7 cellular contexts compared by ENCODE assay signal in genomic region chr3:184240384-184241140, GRCh38. TPM values are rescaled to one million over a fixed set of nuclear protein-coding genes. Genes with fewer than 3 reads are reported as not detected.
DNase-seq lines count a peak whose midpoint lies in the region; ATAC-seq and TF ChIP-seq lines count a peak whose summit lies in the region.
"Had no signal": no experiment of that assay in that cellular context is flagged by ENCODE, and none has a peak within 500 bp of the region (broad histone marks: within the 10 kb centered on the region; RNA-seq: fewer than 3 reads in every experiment).

No MANE protein-coding gene starts in this region.

- peaks cover 3% of the 10 kb centered on the region for H3K27me3 Mint-ChIP-seq in WTC11 (ENCODE audit: low read depth)

- DNase-seq in EH (ENCODE audit: low read depth) (peak; percentile 55), WTC11 (ENCODE audit: low spot score) (peak; percentile 42), cerebellar cortex (ENCODE audit: low spot score) (no peak), NCI-H82 (lab: John Stamatoyannopoulos, UW) (no peak)
- DNase-seq: activated T-cell treated with anti-CD3 and anti-CD28 coated beads, Interleukin-2, amount 50 U/mL, for 72 hours; heart right ventricle had no signal

- no peak for TF ChIP-seq CTCF in WTC11 (IDR thresholded peaks at IDR 0.05)

- peaks cover 3% of the 10 kb centered on the region; the same call in 1 of the 2 replicates for H3K4me1 Mint-ChIP-seq in WTC11

- peak; percentile 18 for ATAC-seq in WTC11
- ATAC-seq: activated T-cell treated with anti-CD3 and anti-CD28 coated beads, Interleukin-2, amount 50 U/mL, for 72 hours had no signal

- H3K4me3 Mint-ChIP-seq in WTC11: no peak overlapping the region
- H3K4me3 Mint-ChIP-seq: activated T-cell treated with anti-CD3 and anti-CD28 coated beads, Interleukin-2, amount 50 U/mL, for 72 hours had no signal

- H3K36me3 Mint-ChIP-seq in WTC11: peaks cover 18% of the 10 kb centered on the region

- CTCF ChIA-PET in WTC11 (lab: Charles Lee): interaction anchor here (1.0 to 7.5 kb wide), 7 partner anchors 10 to 345 kb away, joined by 3 to 88 read pairs (median 5); partner anchors contain the start of genes CAMK2N2, EEF1AKMT4 and VWA5B2

- H3K27ac Mint-ChIP-seq in WTC11: no peak overlapping the region
- H3K27ac Mint-ChIP-seq: activated T-cell treated with anti-CD3 and anti-CD28 coated beads, Interleukin-2, amount 50 U/mL, for 72 hours had no signal

- POLR2A ChIA-PET in WTC11 (lab: Charles Lee): interaction anchor here (0.6 to 2.0 kb wide), 5 partner anchors 13 to 54 kb away, joined by 3 to 6 read pairs (median 5); partner anchors contain the start of genes ABCF3 and CAMK2N2

- no peaks in the 10 kb centered on the region for H3K9me3 Mint-ChIP-seq in WTC11
- H3K9me3 Mint-ChIP-seq: activated T-cell treated with anti-CD3 and anti-CD28 coated beads, Interleukin-2, amount 50 U/mL, for 72 hours had no signal

TF ChIP-seq in WTC11, 78 proteins besides CTCF, POLR2A, EP300 and RAD21:
- TF ChIP-seq MYBL2 (CRISPR knock-in tag; IDR thresholded peaks at IDR 0.05) (no peak), ZBTB43 (CRISPR knock-in tag; IDR thresholded peaks at IDR 0.05) (no peak), ZNF219 (CRISPR knock-in tag; IDR thresholded peaks at IDR 0.05; ENCODE audit: borderline replicate concordance) (no peak), ESRRA (CRISPR knock-in tag; IDR thresholded peaks at IDR 0.05; ENCODE audit: borderline replicate concordance) (no peak), ZBTB21 (CRISPR knock-in tag; IDR thresholded peaks at IDR 0.05; ENCODE audit: borderline replicate concordance) (no peak)

RNA-seq across cellular contexts. Expression of gene ALG3, which starts 8.2 kb away (rescaled TPM):
- total RNA-seq in WTC11 (2021): 57.3 to 60.0 TPM (median 58.7 TPM) in 3 replicates

RNA-seq across cellular contexts. Expression of gene EEF1AKMT4, which starts 8.9 kb away (rescaled TPM):
- total RNA-seq in WTC11 (2021): 11.3 to 11.8 TPM (median 11.4 TPM) in 3 replicates

RNA-seq across cellular contexts. Expression of gene VWA5B2, which starts 11.2 kb away (rescaled TPM):
- 0.44 to 0.57 TPM (median 0.55 TPM) in 3 replicates for total RNA-seq in WTC11 (2021)

RNA-seq across cellular contexts. Expression of gene CAMK2N2, which starts 20.8 kb away (rescaled TPM):
- total RNA-seq in WTC11 (2021): 10.5 to 13.1 TPM (median 11.5 TPM) in 3 replicates
- total RNA-seq: NCI-H460 had no signal

RNA-seq across cellular contexts. Expression of gene ECE2, which starts 35.3 kb away (rescaled TPM):
- 0.46 to 1.2 TPM (median 0.64 TPM) in 3 replicates for total RNA-seq in WTC11 (2021)
- total RNA-seq: activated T-cell treated with anti-CD3 and anti-CD28 coated beads, Interleukin-2, amount 50 U/mL, for 72 hours; NCI-H460 had no signal

Comparison
In these comparisons a context has a peak if more than half of its experiments do, and no peak if none do; other contexts are left out.
1. DNase-seq: peak in EH (single experiment) and WTC11 (single experiment); none in cerebellar cortex (single experiment) and NCI-H82 (single experiment).